ENCODE assay signal across 25 cellular contexts in genomic region chr11:7844986-7845385, GRCh38. TPM values are rescaled to one million over a fixed set of nuclear protein-coding genes. Genes with fewer than 3 reads are reported as not detected.
"Had no signal": no experiment of that assay in that cellular context is flagged by ENCODE, and none has a peak within 500 bp of the region (broad histone marks: within the 10 kb centered on the region; RNA-seq: fewer than 3 reads in every experiment).

No MANE protein-coding gene starts in this region.

- H3K4me1 ChIP-seq: esophagus muscularis mucosa, gastrocnemius medialis, heart right ventricle, spleen, testis, tibial nerve had no signal

- H3K27ac ChIP-seq: esophagus muscularis mucosa, gastrocnemius medialis, heart right ventricle, spleen, testis, tibial nerve had no signal

- H3K9me3 ChIP-seq: esophagus muscularis mucosa, gastrocnemius medialis, heart right ventricle, spleen, testis, tibial nerve had no signal

- H3K36me3 ChIP-seq: esophagus muscularis mucosa, gastrocnemius medialis, heart right ventricle, spleen, tibial nerve had no signal

- H3K27me3 ChIP-seq: esophagus muscularis mucosa, gastrocnemius medialis, spleen, testis, tibial nerve had no signal

- H3K4me3 ChIP-seq: esophagus muscularis mucosa, gastrocnemius medialis, heart right ventricle, spleen, testis, tibial nerve had no signal

- DNase-seq: cortex of kidney; effector memory CD4-positive, alpha-beta T cell; gastrocnemius medialis; heart right ventricle; mammary epithelial cell; natural killer cell; posterior cingulate gyrus; spleen; stimulated activated CD4-positive, alpha-beta T cell treated with anti-CD3 and anti-CD28 coated beads, Interleukin-15, amount 100 ng/mL, for 24 hours; stimulated activated CD4-positive, alpha-beta T cell treated with anti-CD3 and anti-CD28 coated beads, Interleukin-1b, Interleukin-23, amount 100 ng/mL, for 48 hours; stimulated activated CD4-positive, alpha-beta T cell treated with anti-CD3 and anti-CD28 coated beads, Interleukin-4, amount 100 ng/mL, for 24 hours; stimulated activated naive CD8-positive, alpha-beta T cell treated with anti-CD3 and anti-CD28 coated beads, Interleukin-15, amount 100 ng/mL, for 72 hours; testis had no signal

RNA-seq across cellular contexts. Expression of gene OR5P3, which starts 14.3 kb away (rescaled TPM):
- total RNA-seq: esophagus muscularis mucosa, fibroblast of villous mesenchyme, gastrocnemius medialis, heart right ventricle, left lobe of liver, mucosa of gallbladder, myocyte, natural killer cell, neural crest cell, osteocyte, pulmonary artery endothelial cell, sciatic nerve, skeletal muscle tissue, spleen, subcutaneous adipose tissue, tibial nerve had no signal
- polyA plus RNA-seq: heart right ventricle, spleen had no signal

RNA-seq across cellular contexts. Expression of gene OR5P2, which starts 48.2 kb away (rescaled TPM):
- total RNA-seq: esophagus muscularis mucosa, gastrocnemius medialis, heart right ventricle, left lobe of liver, mucosa of gallbladder, myocyte, natural killer cell, neural crest cell, osteocyte, pulmonary artery endothelial cell, sciatic nerve, skeletal muscle tissue, spleen, subcutaneous adipose tissue, tibial nerve had no signal
- polyA plus RNA-seq: heart right ventricle, spleen had no signal
